23 cellular contexts compared by ENCODE assay signal in the genomic region with DNA sequence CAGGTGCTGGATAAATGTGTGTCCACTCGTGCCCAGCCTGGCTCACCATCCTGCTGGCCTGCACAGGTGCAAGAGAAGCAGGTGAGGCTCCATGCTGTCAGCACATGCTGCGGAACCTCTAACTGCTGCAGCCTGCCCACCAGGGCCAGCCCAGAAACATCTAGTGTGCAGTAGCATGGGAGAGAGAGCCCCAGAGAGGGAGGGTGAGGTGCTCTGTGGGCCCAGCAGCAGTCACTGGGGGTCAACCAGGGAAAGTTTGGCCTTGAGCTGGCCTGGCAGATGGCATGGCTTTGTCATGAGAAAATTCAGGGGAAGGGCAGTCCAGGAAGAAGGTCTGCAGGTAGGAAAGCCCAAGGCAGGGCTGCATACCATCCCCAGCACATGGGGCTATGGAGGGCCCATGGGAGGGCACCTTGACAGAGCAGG. TPM values are rescaled to one million over a fixed set of nuclear protein-coding genes. Genes with fewer than 3 reads are reported as not detected.
DNase-seq lines count a peak whose midpoint lies in the region; ATAC-seq and TF ChIP-seq lines count a peak whose summit lies in the region.
"Had no signal": no experiment of that assay in that cellular context is flagged by ENCODE, and none has a peak within 500 bp of the region (broad histone marks: within the 10 kb centered on the region; RNA-seq: fewer than 3 reads in every experiment).

No MANE protein-coding gene starts in this region.

- DNase-seq in NCI-H1417 (lab: John Stamatoyannopoulos, UW) (peak in 2 of 3 experiments; percentile 12 to 18), NCI-H1417 treated with DMSO at 0.1 percent for 48 hours (lab: John Stamatoyannopoulos, UW) (no peak), G401 (ENCODE audit: low spot score) (peak; percentile 56), chondrocyte (ENCODE audit: low spot score) (peak; percentile 55), lung (ENCODE audit: low spot score) (peak; percentile 13), sciatic nerve (ENCODE audit: low spot score) (no peak), GM19240 (ENCODE audit: insufficient read length, low spot score) (no peak), DMS53 treated with DMSO at 0.1 percent for 48 hours (lab: John Stamatoyannopoulos, UW; ENCODE audit: unreplicated experiment) (no peak)
- DNase-seq: ACHN; Calu3; GDM1; NCI-H1105 treated with DMSO at 0.1 percent for 48 hours; NCI-H1930; NK-92 treated with Interleukin-12 subunit alpha and Interleukin-12 subunit beta, amount 100 ng/mL, for 24 hours; SHP77 treated with DMSO at 0.1 percent for 48 hours had no signal

- peaks cover 2% of the 10 kb centered on the region for H3K27me3 Mint-ChIP-seq in chondrocyte (ENCODE audit: low read depth)

- H3K27ac ChIP-seq in lung (ENCODE audit: low read depth in 1 of 2, low read length in 1 of 2): no peak overlapping the region
- H3K27ac ChIP-seq: 22Rv1; BLaER1 treated with 17β-estradiol and CSF1 and Interleukin-3, amounts not matched to agents 10 nM and 100 nM; RWPE1; SK-N-MC had no signal

- H3K9me3 Mint-ChIP-seq in chondrocyte (ENCODE audit: low read depth): peaks cover 19% of the 10 kb centered on the region
- H3K9me3 Mint-ChIP-seq: CD8-positive, alpha-beta T cell had no signal

- in situ Hi-C loops in G401 (cut with HindIII; ENCODE audit: low sequenced_read_pairs): no loop called here

- peaks cover 3% of the 10 kb centered on the region for H3K36me3 Mint-ChIP-seq in chondrocyte (ENCODE audit: low read depth)
- H3K36me3 Mint-ChIP-seq: CD8-positive, alpha-beta T cell had no signal

- H3K4me1 Mint-ChIP-seq in chondrocyte (ENCODE audit: low read depth): peaks cover 9% of the 10 kb centered on the region
- H3K4me1 Mint-ChIP-seq: IgD-negative memory B cell had no signal

- intact Hi-C loops in sciatic nerve (cut with DNase I): no loop called here

- TF ChIP-seq CTCF in chondrocyte (IDR thresholded peaks at IDR 0.05) (no peak), lung (IDR thresholded peaks at IDR 0.05; ENCODE audit: control extremely low read depth, extremely low read depth) (no peak)

- peaks cover 0 to 2% of the 10 kb centered on the region in 2 donors for H3K9me3 ChIP-seq in lung (ENCODE audit: control insufficient read depth in 2 of 2, insufficient read depth in 1 of 2, low read length in 1 of 2)

- no peaks in the 10 kb centered on the region for H3K36me3 ChIP-seq in lung (ENCODE audit: control insufficient read depth in 2 of 2, insufficient read depth in 2 of 2, low read length in 2 of 2)
- H3K36me3 ChIP-seq: BLaER1 treated with 17β-estradiol and CSF1 and Interleukin-3, amounts not matched to agents 10 nM and 100 nM had no signal

- H3K27me3 ChIP-seq in lung (ENCODE audit: control insufficient read depth, insufficient read depth): no peaks in the 10 kb centered on the region
- H3K27me3 ChIP-seq: BLaER1 treated with 17β-estradiol and CSF1 and Interleukin-3, amounts not matched to agents 10 nM and 100 nM had no signal

- WGBS in lung, 2 donors: 80 to 90% methylated on average over 2 of the region's 2 CpGs

- H3K4me3 Mint-ChIP-seq in chondrocyte (ENCODE audit: unreplicated experiment): no peak overlapping the region
- H3K4me3 Mint-ChIP-seq: CD8-positive, alpha-beta T cell; IgD-negative memory B cell had no signal

- ATAC-seq in lung (ENCODE audit: insufficient read depth, low FRiP score) (no peak), sciatic nerve (no peak)
- ATAC-seq: CD8-positive, alpha-beta T cell had no signal

- H3K4me1 ChIP-seq in lung (ENCODE audit: control insufficient read depth in 2 of 2, insufficient read depth in 2 of 2, low read length in 2 of 2): no peaks in the 10 kb centered on the region

- H3K4me3 ChIP-seq in lung: no peak overlapping the region
- H3K4me3 ChIP-seq: BLaER1 treated with 17β-estradiol and CSF1 and Interleukin-3, amounts not matched to agents 10 nM and 100 nM; SK-N-MC had no signal

- H3K27ac Mint-ChIP-seq in chondrocyte (ENCODE audit: unreplicated experiment): no peak overlapping the region
- H3K27ac Mint-ChIP-seq: CD8-positive, alpha-beta T cell had no signal

RNA-seq across cellular contexts. Expression of a gene that starts 18.2 kb away (rescaled TPM):
- total RNA-seq in G401 (2014; rRNA removed; shearing (Covaris generic)): not detected in 2 replicates
- total RNA-seq in chondrocyte: not detected in 3 replicates
- total RNA-seq in lung: not detected
- not detected for polyA plus RNA-seq in lung
- total RNA-seq in sciatic nerve: not detected
- total RNA-seq: Calu3; CD8-positive, alpha-beta T cell; Daoy; NCI-H460 had no signal
- polyA plus RNA-seq: IgD-negative memory B cell had no signal

Comparison
In these comparisons a context has a peak if more than half of its experiments do, and no peak if none do; other contexts are left out.
1. DNase-seq: peak in NCI-H1417 (2 of 3), G401 (single experiment), chondrocyte (single experiment) and lung (single experiment); none in NCI-H1417 treated with DMSO at 0.1 percent for 48 hours (single experiment), sciatic nerve (single experiment), GM19240 (single experiment) and DMS53 treated with DMSO at 0.1 percent for 48 hours (single experiment).